In genomic region chr6:43668151-43669028, GRCh38 we compare ENCODE assay signal across 8 cellular contexts. TPM values are rescaled to one million over a fixed set of nuclear protein-coding genes. Genes with fewer than 3 reads are reported as not detected.
DNase-seq lines count a peak whose midpoint lies in the region; ATAC-seq and TF ChIP-seq lines count a peak whose summit lies in the region.

No MANE protein-coding gene starts in this region.

- CTCF ChIA-PET in Panc1 (lab: Charles Lee), result interaction anchor here (1.0 to 2.0 kb wide), 2 partner anchors 37 to 411 kb away, joined by 3 to 10 read pairs; no protein-coding TSS in a partner anchor

- ATAC-seq in Panc1, result peak; percentile 67
- no peak for ATAC-seq in HG02870 (IDR thresholded peaks at IDR 0.05; ENCODE audit: unreplicated experiment)

- POLR2A ChIA-PET in Panc1 (lab: Charles Lee), result no interaction called here

- no peak overlapping the region for H3K27ac ChIP-seq in Panc1 (ENCODE audit: low read length)
- H3K27ac ChIP-seq in cardiac muscle cell, result peak overlapping the region; percentile 86

- peak overlapping the region; percentile 6 for H3K27ac Mint-ChIP-seq in activated naive CD4-positive, alpha-beta T cell treated with anti-CD3 and anti-CD28 coated beads, Interleukin-2, amount 50 U/mL, for 24 hours
- H3K27ac Mint-ChIP-seq in progenitor cell of endocrine pancreas, result peak overlapping the region; percentile 69

- H3K4me1 Mint-ChIP-seq in activated naive CD4-positive, alpha-beta T cell treated with anti-CD3 and anti-CD28 coated beads, Interleukin-2, amount 50 U/mL, for 24 hours, result peaks cover 15% of the 10 kb centered on the region
- peaks cover 12% of the 10 kb centered on the region for H3K4me1 Mint-ChIP-seq in progenitor cell of endocrine pancreas (ENCODE audit: low read depth)

- no TSS peak for BruUV-seq in Panc1 (replicated peaks; lab: Mats Ljungman, UMichigan)

- no peaks in the 10 kb centered on the region for H3K9me3 ChIP-seq in Panc1 (ENCODE audit: control insufficient read depth, insufficient read depth, low read depth, low read length)
- no peaks in the 10 kb centered on the region for H3K9me3 ChIP-seq in cardiac muscle cell (ENCODE audit: low read depth)

- TF ChIP-seq EP300 in Ishikawa (IDR thresholded peaks at IDR 0.05; ENCODE audit: borderline replicate concordance), result no peak

- in situ Hi-C loops in Panc1 (cut with HindIII; ENCODE audit: low pct_unique_long_range_greater_than_20kb, low sequenced_read_pairs), result no loop called here

- TF ChIP-seq CTCF in Panc1 (IDR thresholded peaks at IDR 0.05) (no peak; the same call in 1 of the 2 replicates), cardiac muscle cell (IDR thresholded peaks at IDR 0.05; ENCODE audit: low read depth, low read length) (peak; percentile 75), progenitor cell of endocrine pancreas (IDR thresholded peaks at IDR 0.05; ENCODE audit: unreplicated experiment) (peak; percentile 59)

- H3K27me3 Mint-ChIP-seq in activated naive CD4-positive, alpha-beta T cell treated with anti-CD3 and anti-CD28 coated beads, Interleukin-2, amount 50 U/mL, for 24 hours, result no peaks in the 10 kb centered on the region
- H3K27me3 Mint-ChIP-seq in progenitor cell of endocrine pancreas, result peaks cover 7% of the 10 kb centered on the region

- DNase-seq in SKM-1 treated with dmso at 0.1 percent for 144 hours (lab: John Stamatoyannopoulos, UW; ENCODE audit: unreplicated experiment) (peak; percentile 40), SKM-1 (lab: John Stamatoyannopoulos, UW; ENCODE audit: unreplicated experiment) (no peak), Panc1 (ENCODE audit: low read depth, low spot score) (no peak), cardiac muscle cell (ENCODE audit: low read depth in 1 of 2, low spot score in 1 of 2) (peak; percentile 71 to 89), progenitor cell of endocrine pancreas (ENCODE audit: low spot score, unreplicated experiment) (peak; percentile 44)

- H3K4me3 ChIP-seq in Panc1 (ENCODE audit: low read depth in 2 of 2, low read length in 2 of 2), result no peak overlapping the region
- no peak overlapping the region for H3K4me3 ChIP-seq in cardiac muscle cell

- H3K4me1 ChIP-seq in Panc1 (ENCODE audit: control insufficient read depth, insufficient read depth, low read length) (peaks cover 9% of the 10 kb centered on the region), cardiac muscle cell (ENCODE audit: low read depth) (peaks cover 34% of the 10 kb centered on the region)

- TF ChIP-seq RAD21 in Ishikawa (IDR thresholded peaks at IDR 0.05; ENCODE audit: low read depth), result peak; percentile 41; the same call in 1 of the 2 replicates

- H3K36me3 Mint-ChIP-seq in activated naive CD4-positive, alpha-beta T cell treated with anti-CD3 and anti-CD28 coated beads, Interleukin-2, amount 50 U/mL, for 24 hours, result no peaks in the 10 kb centered on the region
- H3K36me3 Mint-ChIP-seq in progenitor cell of endocrine pancreas (ENCODE audit: insufficient read depth), result no peaks in the 10 kb centered on the region

- H3K9me3 Mint-ChIP-seq in activated naive CD4-positive, alpha-beta T cell treated with anti-CD3 and anti-CD28 coated beads, Interleukin-2, amount 50 U/mL, for 24 hours, result no peaks in the 10 kb centered on the region
- no peaks in the 10 kb centered on the region for H3K9me3 Mint-ChIP-seq in progenitor cell of endocrine pancreas (ENCODE audit: low read depth)

- H3K4me3 Mint-ChIP-seq in activated naive CD4-positive, alpha-beta T cell treated with anti-CD3 and anti-CD28 coated beads, Interleukin-2, amount 50 U/mL, for 24 hours, result no peak overlapping the region
- H3K4me3 Mint-ChIP-seq in progenitor cell of endocrine pancreas (ENCODE audit: low read depth), result peak overlapping the region; percentile 7

- H3K27me3 ChIP-seq in Panc1 (ENCODE audit: control insufficient read depth, insufficient read depth, low read length) (no peaks in the 10 kb centered on the region), cardiac muscle cell (no peaks in the 10 kb centered on the region)

- intact Hi-C loops in Panc1 (cut with micrococcal nuclease; ENCODE audit: unreplicated experiment), result loop anchor here (5.0 kb wide), 1 partner anchor 104 kb away; the partner anchor contains the start of gene VEGFA

- no peaks in the 10 kb centered on the region for H3K36me3 ChIP-seq in Panc1 (ENCODE audit: control insufficient read depth, insufficient read depth, low read length)
- peaks cover 5% of the 10 kb centered on the region for H3K36me3 ChIP-seq in cardiac muscle cell

TF ChIP-seq in Ishikawa, 13 proteins besides CTCF, POLR2A, EP300 and RAD21:
- TF ChIP-seq MAX (IDR thresholded peaks at IDR 0.05) (peak; percentile 70), TEAD4 (IDR thresholded peaks at IDR 0.05) (peak; percentile 88), EGR1 (IDR thresholded peaks at IDR 0.05) (0 out of 2 replicates have a peak, but pooled peaks have one; percentile 37), REST (IDR thresholded peaks at IDR 0.05; ENCODE audit: low read depth) (no peak), TCF12 (IDR thresholded peaks at IDR 0.05; ENCODE audit: low read depth) (peak; percentile 42; the same call in 1 of the 2 replicates), YY1 (IDR thresholded peaks at IDR 0.05; ENCODE audit: low read depth) (no peak), CEBPB (IDR thresholded peaks at IDR 0.05) (no peak), NFIC (IDR thresholded peaks at IDR 0.05) (peak; percentile 55)

RNA-seq across cellular contexts. Expression of gene MRPS18A, which starts 19.2 kb away (rescaled TPM):
- total RNA-seq in Panc1 (2021; ENCODE audit: unreplicated experiment) (45.8 TPM), cardiac muscle cell (65.9 and 80.2 TPM in 2 replicates), progenitor cell of endocrine pancreas (39.8 and 41.9 TPM in 2 replicates)
- polyA plus RNA-seq in Panc1 (2012; ENCODE audit: insufficient read length), result 57.5 TPM
- polyA plus RNA-seq in cardiac muscle cell, result 87.0 and 94.8 TPM in 2 replicates

RNA-seq across cellular contexts. Expression of gene RSPH9, which starts 23.6 kb away (rescaled TPM):
- total RNA-seq in Panc1 (2021; ENCODE audit: unreplicated experiment) (0.28 TPM), cardiac muscle cell (2.1 and 2.9 TPM in 2 replicates), progenitor cell of endocrine pancreas (0.29 and 0.31 TPM in 2 replicates)
- polyA plus RNA-seq in Panc1 (2012; ENCODE audit: insufficient read length), result 1.8 TPM
- 5.8 and 8.1 TPM in 2 replicates for polyA plus RNA-seq in cardiac muscle cell

RNA-seq across cellular contexts. Expression of gene MAD2L1BP, which starts 32.8 kb away (rescaled TPM):
- total RNA-seq in Panc1 (2021; ENCODE audit: unreplicated experiment) (44.2 TPM), cardiac muscle cell (34.0 and 68.4 TPM in 2 replicates), progenitor cell of endocrine pancreas (31.4 and 31.8 TPM in 2 replicates)
- 33.2 TPM for polyA plus RNA-seq in Panc1 (2012; ENCODE audit: insufficient read length)
- polyA plus RNA-seq in cardiac muscle cell, result 53.7 and 60.6 TPM in 2 replicates

RNA-seq across cellular contexts. Expression of gene GTPBP2, which starts 39.3 kb away (rescaled TPM):
- total RNA-seq in Panc1 (2021; ENCODE audit: unreplicated experiment) (59.4 TPM), cardiac muscle cell (48.8 and 63.6 TPM in 2 replicates), progenitor cell of endocrine pancreas (83.8 and 84.1 TPM in 2 replicates)
- polyA plus RNA-seq in Panc1 (2012; ENCODE audit: insufficient read length), result 47.1 TPM
- polyA plus RNA-seq in cardiac muscle cell, result 16.4 and 22.8 TPM in 2 replicates

Comparison
In these comparisons a context has a peak if more than half of its experiments do, and no peak if none do; other contexts are left out.
1. DNase-seq: peak in SKM-1 treated with dmso at 0.1 percent for 144 hours (single experiment), cardiac muscle cell (2 of 2) and progenitor cell of endocrine pancreas (single experiment); none in SKM-1 (single experiment) and Panc1 (single experiment).